17 cellular contexts compared by ENCODE assay signal in the genomic region with DNA sequence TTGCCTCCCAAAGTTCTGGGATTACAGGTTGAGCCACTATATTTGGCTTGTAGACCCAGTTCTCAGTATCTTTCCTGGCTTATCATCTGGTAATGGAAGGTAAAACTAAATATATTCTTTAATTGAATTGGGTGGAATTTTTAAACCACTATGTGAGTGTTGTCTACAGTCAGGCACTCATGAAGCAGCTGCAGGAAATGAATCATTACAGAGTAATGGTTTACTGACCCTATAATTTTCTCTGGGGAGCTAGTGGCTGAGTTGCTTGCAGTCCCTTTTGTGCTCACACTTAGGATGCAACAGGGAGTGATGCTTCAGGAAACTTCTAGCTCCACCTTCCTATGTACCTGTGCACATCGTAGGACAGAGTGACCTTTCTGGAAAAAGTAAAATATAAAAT. TPM values are rescaled to one million over a fixed set of nuclear protein-coding genes. Genes with fewer than 3 reads are reported as not detected.
DNase-seq lines count a peak whose midpoint lies in the region; ATAC-seq and TF ChIP-seq lines count a peak whose summit lies in the region.
"Had no signal": no experiment of that assay in that cellular context is flagged by ENCODE, and none has a peak within 500 bp of the region (broad histone marks: within the 10 kb centered on the region; RNA-seq: fewer than 3 reads in every experiment).

No MANE protein-coding gene starts in this region.

- H3K9me3 Mint-ChIP-seq in activated T-cell treated with anti-CD3 and anti-CD28 coated beads, Interleukin-2, amount 50 U/mL, for 72 hours = peaks cover 1 to 2% of the 10 kb centered on the region in 2 donors
- H3K9me3 Mint-ChIP-seq in stimulated activated memory B cell treated with anti-CD40 and anti-IgM and Interleukin-4, amounts not matched to agents 10 μg/mL and 1 μg/mL and 100 μg/mL, for 72 hours = peaks cover 8% of the 10 kb centered on the region

- H3K36me3 Mint-ChIP-seq in activated T-cell treated with anti-CD3 and anti-CD28 coated beads, Interleukin-2, amount 50 U/mL, for 72 hours (ENCODE audit: insufficient read depth in 2 of 2) = no peaks in the 10 kb centered on the region
- no peaks in the 10 kb centered on the region for H3K36me3 Mint-ChIP-seq in stimulated activated memory B cell treated with anti-CD40 and anti-IgM and Interleukin-4, amounts not matched to agents 10 μg/mL and 1 μg/mL and 100 μg/mL, for 72 hours
- H3K36me3 Mint-ChIP-seq: brain had no signal

- intact Hi-C loops in upper lobe of right lung (cut with DNase I) = no loop called here

- H3K4me1 ChIP-seq in RWPE2 (ENCODE audit: insufficient read depth, poor library complexity, severe bottlenecking) = peaks cover 37% of the 10 kb centered on the region
- no peaks in the 10 kb centered on the region for H3K4me1 ChIP-seq in upper lobe of right lung
- H3K4me1 ChIP-seq: upper lobe of left lung had no signal

- H3K36me3 ChIP-seq in RWPE2 (ENCODE audit: low read depth) (no peaks in the 10 kb centered on the region), upper lobe of right lung (no peaks in the 10 kb centered on the region)
- H3K36me3 ChIP-seq: upper lobe of left lung had no signal

- H3K4me3 ChIP-seq in AG10803 (ENCODE audit: low read length) (no peak overlapping the region), RWPE2 (ENCODE audit: severe bottlenecking) (no peak overlapping the region), upper lobe of right lung (no peak overlapping the region)
- H3K4me3 ChIP-seq: upper lobe of left lung had no signal

- peaks cover 8% of the 10 kb centered on the region for H3K9me3 ChIP-seq in RWPE2 (ENCODE audit: severe bottlenecking)
- H3K9me3 ChIP-seq in upper lobe of right lung = no peaks in the 10 kb centered on the region
- H3K9me3 ChIP-seq: upper lobe of left lung had no signal

- H3K27me3 ChIP-seq in RWPE2 (ENCODE audit: insufficient read depth, poor library complexity, severe bottlenecking) (no peaks in the 10 kb centered on the region), upper lobe of right lung (no peaks in the 10 kb centered on the region)
- H3K27me3 ChIP-seq: upper lobe of left lung had no signal

- H3K27ac ChIP-seq in RWPE2 (ENCODE audit: poor library complexity, severe bottlenecking) = peak overlapping the region; percentile 48
- H3K27ac ChIP-seq in upper lobe of right lung = no peak overlapping the region
- H3K27ac ChIP-seq: upper lobe of left lung, VCaP had no signal

- no peak overlapping the region for H3K27ac Mint-ChIP-seq in activated T-cell treated with anti-CD3 and anti-CD28 coated beads, Interleukin-2, amount 50 U/mL, for 72 hours
- H3K27ac Mint-ChIP-seq in stimulated activated memory B cell treated with anti-CD40 and anti-IgM and Interleukin-4, amounts not matched to agents 10 μg/mL and 1 μg/mL and 100 μg/mL, for 72 hours = no peak overlapping the region
- H3K27ac Mint-ChIP-seq: brain, nephron progenitor cell had no signal

- no peak overlapping the region for H3K4me3 Mint-ChIP-seq in activated T-cell treated with anti-CD3 and anti-CD28 coated beads, Interleukin-2, amount 50 U/mL, for 72 hours
- no peak overlapping the region for H3K4me3 Mint-ChIP-seq in stimulated activated memory B cell treated with anti-CD40 and anti-IgM and Interleukin-4, amounts not matched to agents 10 μg/mL and 1 μg/mL and 100 μg/mL, for 72 hours
- H3K4me3 Mint-ChIP-seq: brain, nephron progenitor cell had no signal

- no peaks in the 10 kb centered on the region for H3K27me3 Mint-ChIP-seq in activated T-cell treated with anti-CD3 and anti-CD28 coated beads, Interleukin-2, amount 50 U/mL, for 72 hours (ENCODE audit: low read depth)
- no peaks in the 10 kb centered on the region for H3K27me3 Mint-ChIP-seq in stimulated activated memory B cell treated with anti-CD40 and anti-IgM and Interleukin-4, amounts not matched to agents 10 μg/mL and 1 μg/mL and 100 μg/mL, for 72 hours
- H3K27me3 Mint-ChIP-seq: brain had no signal

- peak; percentile 3 for DNase-seq in AG10803 (ENCODE audit: low read depth)
- DNase-seq in HS-5 (ENCODE audit: low read depth) = peak; percentile 43
- DNase-seq in RWPE2 (ENCODE audit: low spot score) = no peak
- peak; percentile 2 for DNase-seq in hepatic stellate cell (ENCODE audit: low spot score)
- no peak for DNase-seq in activated T-cell treated with anti-CD3 and anti-CD28 coated beads, Interleukin-2, amount 50 U/mL, for 72 hours
- DNase-seq in activated gamma-delta T cell treated with Interleukin-2 at 50 U/mL for 16 hours = no peak
- no peak for DNase-seq in upper lobe of right lung
- DNase-seq: C1 segment of cervical spinal cord, islet precursor cell, NCI-H2107, nephron progenitor cell, SHP77, small intestine, upper lobe of left lung had no signal

- TF ChIP-seq CTCF in AG10803 (conservative IDR thresholded peaks at IDR 0.05; ENCODE audit: low read length) (no peak), RWPE2 (IDR thresholded peaks at IDR 0.05; ENCODE audit: poor library complexity, severe bottlenecking) (no peak), upper lobe of right lung (IDR thresholded peaks at IDR 0.05) (no peak)

- ATAC-seq in RWPE2 (ENCODE audit: low read depth) (peak; percentile 62), upper lobe of right lung (no peak)
- ATAC-seq in activated T-cell treated with anti-CD3 and anti-CD28 coated beads, Interleukin-2, amount 50 U/mL, for 72 hours (replicated peaks in 1 of 2) = no peak
- ATAC-seq in stimulated activated memory B cell treated with anti-CD40 and anti-IgM and Interleukin-4, amounts not matched to agents 10 μg/mL and 1 μg/mL and 100 μg/mL, for 72 hours = no peak

- no peaks in the 10 kb centered on the region for H3K4me1 Mint-ChIP-seq in activated T-cell treated with anti-CD3 and anti-CD28 coated beads, Interleukin-2, amount 50 U/mL, for 72 hours (ENCODE audit: low read depth)
- H3K4me1 Mint-ChIP-seq in stimulated activated memory B cell treated with anti-CD40 and anti-IgM and Interleukin-4, amounts not matched to agents 10 μg/mL and 1 μg/mL and 100 μg/mL, for 72 hours = no peaks in the 10 kb centered on the region
- H3K4me1 Mint-ChIP-seq: brain, nephron progenitor cell had no signal

RNA-seq across cellular contexts. Expression of a gene that starts 4.1 kb away (rescaled TPM):
- not detected for total RNA-seq in activated T-cell treated with anti-CD3 and anti-CD28 coated beads, Interleukin-2, amount 50 U/mL, for 72 hours
- total RNA-seq in upper lobe of right lung = 0.96 TPM

Comparison
In these comparisons a context has a peak if more than half of its experiments do, and no peak if none do; other contexts are left out.
1. DNase-seq: peak in AG10803 (single experiment), HS-5 (single experiment) and hepatic stellate cell (single experiment); none in RWPE2 (single experiment), activated T-cell treated with anti-CD3 and anti-CD28 coated beads, Interleukin-2, amount 50 U/mL, for 72 hours (0 of 2), activated gamma-delta T cell treated with Interleukin-2 at 50 U/mL for 16 hours (single experiment) and upper lobe of right lung (single experiment).